ENCODE assay signal across 26 cellular contexts in the genomic region with DNA sequence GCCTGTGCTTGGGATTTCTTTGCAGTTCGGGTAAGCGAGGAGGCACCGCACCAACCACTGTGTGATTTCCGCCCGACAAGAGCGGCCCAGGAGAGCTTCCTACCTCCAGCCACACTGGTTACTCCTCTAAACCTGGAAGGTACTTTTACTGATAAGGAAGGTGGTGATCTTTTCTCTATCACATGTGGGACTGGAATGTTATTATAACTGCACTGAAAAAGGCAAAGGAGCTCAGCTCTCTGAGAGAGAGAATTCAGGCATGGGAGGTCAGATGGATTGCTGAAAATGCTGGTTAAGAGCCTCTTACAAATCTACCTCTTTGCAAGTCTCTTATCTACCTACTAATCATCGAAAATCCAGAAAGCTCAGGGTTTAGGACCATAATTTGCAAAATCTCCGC.
"Had no signal": no experiment of that assay in that cellular context is flagged by ENCODE, and none has a peak within 500 bp of the region (broad histone marks: within the 10 kb centered on the region; RNA-seq: fewer than 3 reads in every experiment).

No MANE protein-coding gene starts in this region.

- H3K27me3 ChIP-seq: body of pancreas, cardiac muscle cell, heart right ventricle, tibial artery had no signal

- DNase-seq: activated CD4-positive, alpha-beta T cell treated with anti-CD3 and anti-CD28 coated beads for 4 hours; activated CD4-positive, alpha-beta T cell treated with anti-CD3 and anti-CD28 coated beads, Interleukin-2, amount 50 U/mL, for 4 hours; activated effector memory CD4-positive, alpha-beta T cell treated with Interleukin-2 at 50 U/mL for 16 hours; activated naive CD4-positive, alpha-beta T cell treated with Interleukin-2 at 50 U/mL for 16 hours; activated T-cell treated with anti-CD3 and anti-CD28 coated beads for 4 hours; activated T-cell treated with anti-CD3 and anti-CD28 coated beads, Interleukin-2, amount 50 U/mL, for 72 hours; anterior cingulate cortex; body of pancreas; cortex of kidney; foreskin fibroblast; heart right ventricle; left ventricle myocardium superior; natural killer cell; small intestine; stimulated activated CD4-positive, alpha-beta T cell treated with anti-CD3 and anti-CD28 coated beads, Interleukin-1b, Interleukin-23, amount 100 ng/mL, for 48 hours; stimulated activated CD4-positive, alpha-beta T cell treated with anti-CD3 and anti-CD28 coated beads, Interleukin-4, amount 100 ng/mL, for 4 hours; stimulated activated CD8-positive, alpha-beta memory T cell treated with anti-CD3 and anti-CD28 coated beads, Interleukin-4, amount 100 ng/mL, for 48 hours; stimulated activated naive CD8-positive, alpha-beta T cell treated with anti-CD3 and anti-CD28 coated beads, Interleukin-15, amount 100 ng/mL, for 72 hours; SW 1271; T-helper 9 cell; tibial artery had no signal

- H3K4me3 ChIP-seq: body of pancreas, cardiac muscle cell, heart right ventricle, neural progenitor cell, tibial artery had no signal

- H3K27ac ChIP-seq: cardiac muscle cell, neural progenitor cell, tibial artery, VCaP had no signal

- ATAC-seq: activated T-cell treated with anti-CD3 and anti-CD28 coated beads, Interleukin-2, amount 50 U/mL, for 72 hours; body of pancreas; heart right ventricle; left ventricle myocardium superior; natural killer cell; sciatic nerve; stimulated activated memory B cell treated with anti-CD40 and anti-IgM and Interleukin-4, amounts not matched to agents 10 μg/mL and 1 μg/mL and 100 μg/mL, for 72 hours; stimulated activated naive CD8-positive, alpha-beta T cell treated with anti-CD3 and anti-CD28 coated beads, Interleukin-15, amount 100 ng/mL, for 72 hours had no signal

- H3K36me3 ChIP-seq: cardiac muscle cell, neural progenitor cell had no signal

- H3K9me3 ChIP-seq: body of pancreas, heart right ventricle, tibial artery had no signal
